ENCODE assay signal across 8 cellular contexts in genomic region chr1:39104158-39105060, GRCh38.
DNase-seq lines count a peak whose midpoint lies in the region; ATAC-seq and TF ChIP-seq lines count a peak whose summit lies in the region.

No MANE protein-coding gene starts in this region.

- WGBS in gastroesophageal sphincter (ENCODE audit: low coverage in 1 of 2), 2 donors: 37 to 49% methylated on average over 7 to 13 of the region's 25 CpGs

- peaks cover 16% of the 10 kb centered on the region for H3K27me3 Mint-ChIP-seq in T-helper 2 cell treated with Interferon-gamma antibody and Interleukin-4, amounts not matched to agents 5 μg/mL and 100 μg/mL, for 36 hours (ENCODE audit: low read depth)
- H3K27me3 Mint-ChIP-seq in T-helper 17 cell: no peaks in the 10 kb centered on the region

- no peak for TF ChIP-seq POLR2A in gastroesophageal sphincter (IDR thresholded peaks at IDR 0.05)

- no peak for TF ChIP-seq EP300 in gastroesophageal sphincter (IDR thresholded peaks at IDR 0.05)

- ATAC-seq in T-helper 17 cell (no peak), gastroesophageal sphincter (peak; percentile 32), omental fat pad (ENCODE audit: low FRiP score) (peak; percentile 57), HG03520 (IDR thresholded peaks at IDR 0.05; ENCODE audit: unreplicated experiment) (no peak)

- peak overlapping the region; percentile 52 to 94 for H3K4me3 ChIP-seq in gastroesophageal sphincter

- H3K36me3 Mint-ChIP-seq in T-helper 2 cell treated with Interferon-gamma antibody and Interleukin-4, amounts not matched to agents 5 μg/mL and 100 μg/mL, for 36 hours (ENCODE audit: low read depth): no peaks in the 10 kb centered on the region
- H3K36me3 Mint-ChIP-seq in T-helper 17 cell (ENCODE audit: low read depth): no peaks in the 10 kb centered on the region

- H3K4me1 ChIP-seq in gastroesophageal sphincter: peaks cover 12 to 61% (median 19%) of the 10 kb centered on the region in 3 donors

- peak overlapping the region; percentile 25 for H3K4me3 Mint-ChIP-seq in T-helper 2 cell treated with Interferon-gamma antibody and Interleukin-4, amounts not matched to agents 5 μg/mL and 100 μg/mL, for 36 hours
- H3K4me3 Mint-ChIP-seq in T-helper 17 cell: peak overlapping the region; percentile 78

- H3K9me3 ChIP-seq in T-helper 17 cell (ENCODE audit: control insufficient read depth, low read length, poor library complexity, severe bottlenecking): no peaks in the 10 kb centered on the region
- no peaks in the 10 kb centered on the region for H3K9me3 ChIP-seq in gastroesophageal sphincter

- no peak for DNase-seq in T-helper 2 cell treated with Interferon-gamma antibody and Interleukin-4, amounts not matched to agents 5 μg/mL and 100 μg/mL, for 36 hours (ENCODE audit: low spot score)
- DNase-seq in T-helper 2 cell (no peak), T-helper 17 cell (no peak), omental fat pad (ENCODE audit: low spot score) (no peak), NCI-H345 treated with DMSO at 0.1 percent for 48 hours (lab: John Stamatoyannopoulos, UW; ENCODE audit: unreplicated experiment) (no peak), NAMALWA (ENCODE audit: low spot score) (no peak)

- peak overlapping the region; percentile 73 to 98 (median 96) for H3K27ac ChIP-seq in gastroesophageal sphincter

- no peak overlapping the region for H3K27ac Mint-ChIP-seq in T-helper 2 cell treated with Interferon-gamma antibody and Interleukin-4, amounts not matched to agents 5 μg/mL and 100 μg/mL, for 36 hours
- H3K27ac Mint-ChIP-seq in T-helper 17 cell: no peak overlapping the region

- no peaks in the 10 kb centered on the region for H3K36me3 ChIP-seq in gastroesophageal sphincter

- no peaks in the 10 kb centered on the region for H3K27me3 ChIP-seq in gastroesophageal sphincter

- H3K4me1 Mint-ChIP-seq in T-helper 2 cell treated with Interferon-gamma antibody and Interleukin-4, amounts not matched to agents 5 μg/mL and 100 μg/mL, for 36 hours (ENCODE audit: low read depth): peaks cover 15% of the 10 kb centered on the region
- peaks cover 25% of the 10 kb centered on the region for H3K4me1 Mint-ChIP-seq in T-helper 17 cell

- no peaks in the 10 kb centered on the region for H3K9me3 Mint-ChIP-seq in T-helper 2 cell treated with Interferon-gamma antibody and Interleukin-4, amounts not matched to agents 5 μg/mL and 100 μg/mL, for 36 hours

- no peak for TF ChIP-seq CTCF in gastroesophageal sphincter (IDR thresholded peaks at IDR 0.05)
- TF ChIP-seq CTCF in omental fat pad (IDR thresholded peaks at IDR 0.05): no peak

Comparison
In these comparisons a context has a peak if more than half of its experiments do, and no peak if none do; other contexts are left out.
1. ATAC-seq: peak in gastroesophageal sphincter (single experiment) and omental fat pad (single experiment); none in T-helper 17 cell (single experiment) and HG03520 (single experiment).